ENCODE assay signal across 21 cellular contexts in the genomic region with DNA sequence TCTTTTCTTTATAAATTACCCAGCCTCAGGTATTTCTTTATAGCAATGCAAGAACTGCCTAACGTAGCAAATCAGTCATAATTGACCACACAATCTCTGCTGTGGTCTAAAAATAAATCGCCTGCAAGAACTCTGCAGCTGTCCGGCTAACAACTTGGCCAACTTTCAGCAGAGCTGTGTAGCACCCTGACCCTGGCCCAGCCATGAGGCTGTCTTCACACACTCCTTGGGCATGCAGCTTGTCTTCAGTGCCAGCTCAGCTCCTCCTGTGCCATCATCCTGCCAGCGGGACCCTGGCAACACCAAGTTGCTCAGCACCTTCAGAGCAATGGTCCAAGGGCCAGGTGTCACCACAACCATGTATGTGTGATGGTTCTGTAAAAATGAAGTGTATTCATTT.
"Had no signal": no experiment of that assay in that cellular context is flagged by ENCODE, and none has a peak within 500 bp of the region (broad histone marks: within the 10 kb centered on the region; RNA-seq: fewer than 3 reads in every experiment).

No MANE protein-coding gene starts in this region.

- H3K4me2 ChIP-seq: neural progenitor cell had no signal

- DNase-seq: dermis blood vessel endothelial cell; effector memory CD4-positive, alpha-beta T cell; esophagus squamous epithelium; foreskin melanocyte; glutamatergic neuron; kidney; left lung; lower lobe of right lung; naive B cell; stimulated activated CD4-positive, alpha-beta T cell treated with anti-CD3 and anti-CD28 coated beads, Interleukin-2, amount 100 ng/mL, for 24 hours; stimulated activated CD4-positive, alpha-beta T cell treated with anti-CD3 and anti-CD28 coated beads, Interleukin-4, amount 100 ng/mL, for 24 hours; stimulated activated naive CD8-positive, alpha-beta T cell treated with anti-CD3 and anti-CD28 coated beads, Interleukin-15, Interleukin-2, amounts not matched to agents 100 U/mL and 50 U/mL, for 24 hours; substantia nigra; testis; tibial artery; upper lobe of left lung had no signal

- H2AFZ ChIP-seq: neural progenitor cell, parathyroid adenoma had no signal

- H3K36me3 ChIP-seq: esophagus squamous epithelium, left lung, lower lobe of right lung, neural progenitor cell, tibial artery, upper lobe of left lung had no signal

- H3K9ac ChIP-seq: neural progenitor cell, parathyroid adenoma had no signal

- H3K4me1 ChIP-seq: esophagus squamous epithelium, left lung, lower lobe of right lung, neural progenitor cell, parathyroid adenoma, testis, tibial artery, upper lobe of left lung had no signal

- ATAC-seq: left lung; lower lobe of right lung; sciatic nerve; stimulated activated effector memory CD8-positive, alpha-beta T cell treated with anti-CD3 and anti-CD28 coated beads, Interleukin-12 subunit alpha, Interleukin-12 subunit beta, amount 100 ng/mL, for 72 hours; stimulated activated naive CD8-positive, alpha-beta T cell treated with anti-CD3 and anti-CD28 coated beads, Interleukin-15, Interleukin-2, amounts not matched to agents 100 U/mL and 50 U/mL, for 24 hours had no signal

- H3K4me3 ChIP-seq: coronary artery, esophagus squamous epithelium, left lung, lower lobe of right lung, neural progenitor cell, testis, tibial artery, upper lobe of left lung had no signal

- H3K27ac ChIP-seq: coronary artery, esophagus squamous epithelium, left lung, lower lobe of right lung, neural progenitor cell, parathyroid adenoma, testis, tibial artery, upper lobe of left lung had no signal

- H3K9me3 ChIP-seq: esophagus squamous epithelium, left lung, lower lobe of right lung, testis, tibial artery, upper lobe of left lung had no signal

- H3K79me2 ChIP-seq: parathyroid adenoma had no signal

- H3K27me3 ChIP-seq: neural progenitor cell, testis, upper lobe of left lung had no signal
